ENCODE assay signal across 20 cellular contexts in the genomic region with DNA sequence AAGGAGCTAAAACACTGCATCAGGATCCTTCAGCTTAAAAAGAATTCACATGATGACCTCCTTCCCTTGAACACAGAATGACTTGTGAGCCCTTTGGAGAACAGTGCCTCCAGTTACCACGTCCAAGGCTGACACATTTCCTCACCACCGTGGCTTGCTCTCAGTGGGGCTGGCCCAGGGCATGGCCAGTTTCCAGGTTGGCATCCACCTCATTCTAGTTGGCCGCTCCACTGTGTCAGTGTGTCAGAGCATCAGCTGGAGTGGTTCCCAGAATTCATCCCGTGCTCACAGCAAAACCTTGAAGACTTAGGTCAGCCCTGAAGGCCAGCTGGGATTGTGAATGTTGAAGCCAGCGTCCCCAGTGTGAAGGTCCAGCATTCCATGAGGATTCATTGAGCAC.
DNase-seq lines count a peak whose midpoint lies in the region; ATAC-seq, FAIRE-seq and TF ChIP-seq lines count a peak whose summit lies in the region.
"Had no signal": no experiment of that assay in that cellular context is flagged by ENCODE, and none has a peak within 500 bp of the region (broad histone marks: within the 10 kb centered on the region; RNA-seq: fewer than 3 reads in every experiment).

No MANE protein-coding gene starts in this region.

- H3K27ac ChIP-seq in right lobe of liver (no peak overlapping the region), HepG2 (ENCODE audit: extremely low read length, insufficient read depth, low read length) (no peak overlapping the region), adrenal gland (no peak overlapping the region), left ventricle myocardium inferior (replicated peaks) (no peak overlapping the region), esophagus muscularis mucosa (replicated peaks in 1 of 4) (no peak overlapping the region)
- H3K27ac ChIP-seq: A549, brain microvascular endothelial cell, neural progenitor cell, Peyer's patch, vagina had no signal

- no TSS peak for BruUV-seq in HepG2 (replicated peaks; lab: Mats Ljungman, UMichigan)

- no peak overlapping the region for H3K4me2 ChIP-seq in HepG2 (ENCODE audit: low read depth, low read length)
- H3K4me2 ChIP-seq: A549, neural progenitor cell had no signal

- DNase-seq in right lobe of liver (peak; percentile 65 to 71 (median 69)), HepG2 (ENCODE audit: low spot score) (no peak), adrenal gland (peak; percentile 68 to 87 (median 80)), left ventricle myocardium inferior (peak; percentile 45), urothelium cell line (ENCODE audit: low spot score) (no peak), NCI-H1105 (lab: John Stamatoyannopoulos, UW) (no peak), GM19239 (ENCODE audit: insufficient read length, low spot score) (no peak), esophagus muscularis mucosa (ENCODE audit: extremely low spot score) (no peak)
- DNase-seq: activated CD8-positive, alpha-beta memory T cell treated with anti-CD3 and anti-CD28 coated beads, Interleukin-2, amount 10 ng/mL, durations not matched to agents 7 days and 5 days; brain microvascular endothelial cell; dermis blood vessel endothelial cell; mucosa of descending colon; NCI-H187 treated with DMSO at 0.1 percent for 48 hours; NCI-H226; Peyer's patch had no signal

- H3K4me3 ChIP-seq in right lobe of liver (no peak overlapping the region), HepG2 (replicated peaks in 1 of 3; ENCODE audit: insufficient read depth in 1 of 3, low read depth in 2 of 3, low read length in 3 of 3) (no peak overlapping the region), adrenal gland (no peak overlapping the region), left ventricle myocardium inferior (no peak overlapping the region), esophagus muscularis mucosa (no peak overlapping the region)
- H3K4me3 ChIP-seq: A549, mucosa of descending colon, neural progenitor cell, Peyer's patch, vagina had no signal

- no peak overlapping the region for H3K9ac ChIP-seq in HepG2 (ENCODE audit: insufficient read depth, low read depth, low read length)
- H3K9ac ChIP-seq: neural progenitor cell had no signal

- H2AFZ ChIP-seq in HepG2 (ENCODE audit: low read length): no peak overlapping the region
- H2AFZ ChIP-seq: neural progenitor cell had no signal

- TF ChIP-seq EP300 in HepG2 (IDR thresholded peaks at IDR 0.05; ENCODE audit: low read depth in 2 of 2, low read length in 2 of 2) (no peak), HepG2 (CRISPR knock-in tag; IDR thresholded peaks at IDR 0.05; ENCODE audit: borderline replicate concordance) (no peak), esophagus muscularis mucosa (IDR thresholded peaks at IDR 0.05) (no peak)

- ATAC-seq in right lobe of liver (peak in 2 of 4 donors; percentile 94), HepG2 (no peak)
- ATAC-seq: A549; activated CD8-positive, alpha-beta memory T cell treated with anti-CD3 and anti-CD28 coated beads, Interleukin-2, amount 10 ng/mL, durations not matched to agents 7 days and 5 days; mucosa of descending colon had no signal

- no peaks in the 10 kb centered on the region for H3K79me2 ChIP-seq in HepG2 (ENCODE audit: insufficient read depth, low read length)

- H3K9me3 ChIP-seq in right lobe of liver: no peaks in the 10 kb centered on the region
- H3K9me3 ChIP-seq in HepG2 (ENCODE audit: low read length): no peaks in the 10 kb centered on the region
- H3K9me3 ChIP-seq in adrenal gland (replicated peaks in 1 of 3): no peaks in the 10 kb centered on the region
- H3K9me3 ChIP-seq in left ventricle myocardium inferior (replicated peaks): no peaks in the 10 kb centered on the region
- no peaks in the 10 kb centered on the region for H3K9me3 ChIP-seq in esophagus muscularis mucosa
- H3K9me3 ChIP-seq: A549, mucosa of descending colon, Peyer's patch, vagina had no signal

- no peak for TF ChIP-seq POLR2A in right lobe of liver (IDR thresholded peaks at IDR 0.05)
- no peak for TF ChIP-seq POLR2A in HepG2 (IDR thresholded peaks at IDR 0.05; ENCODE audit: insufficient read depth in 1 of 2, low read depth in 2 of 2, low read length in 2 of 2)
- TF ChIP-seq POLR2A in adrenal gland (IDR thresholded peaks at IDR 0.05): no peak
- TF ChIP-seq POLR2A in esophagus muscularis mucosa (IDR thresholded peaks at IDR 0.05; ENCODE audit: low read depth): no peak

- in situ Hi-C loops in HepG2 (cut with HindIII; ENCODE audit: extremely low pct_ligation_motif_present, low pct_unique_long_range_greater_than_20kb): no loop called here

- TF ChIP-seq CTCF in right lobe of liver (IDR thresholded peaks at IDR 0.05) (no peak), HepG2 (CRISPR knock-in tag; IDR thresholded peaks at IDR 0.05) (no peak), adrenal gland (IDR thresholded peaks at IDR 0.05) (no peak), left ventricle myocardium inferior (IDR thresholded peaks at IDR 0.05; ENCODE audit: borderline replicate concordance) (no peak), esophagus muscularis mucosa (IDR thresholded peaks at IDR 0.05) (no peak)

- POLR2A ChIA-PET in HepG2 (lab: Yijun Ruan, JAX): no interaction called here

- H3K27me3 ChIP-seq in right lobe of liver (no peaks in the 10 kb centered on the region), HepG2 (ENCODE audit: control insufficient read depth in 1 of 2, insufficient read depth in 2 of 2, low read length in 2 of 2) (peaks cover 0 to 11% of the 10 kb centered on the region in 2 experiments; a peak in 1 of 5 replicates), adrenal gland (no peaks in the 10 kb centered on the region), left ventricle myocardium inferior (ENCODE audit: low read depth) (peaks cover 42% of the 10 kb centered on the region), esophagus muscularis mucosa (peaks cover 0 to 30% (median 0%) of the 10 kb centered on the region in 4 donors)
- H3K27me3 ChIP-seq: brain microvascular endothelial cell, neural progenitor cell, Peyer's patch, vagina had no signal

- intact Hi-C loops in right lobe of liver (cut with DNase I) (no loop called here), HepG2 (cut with micrococcal nuclease; ENCODE audit: unreplicated experiment) (no loop called here), adrenal gland (cut with DNase I) (no loop called here), left ventricle myocardium inferior (cut with micrococcal nuclease) (no loop called here), esophagus muscularis mucosa (cut with DNase I) (no loop called here)

- H3K4me1 ChIP-seq in right lobe of liver: no peaks in the 10 kb centered on the region
- no peaks in the 10 kb centered on the region for H3K4me1 ChIP-seq in HepG2 (ENCODE audit: insufficient read depth, low read length)
- H3K4me1 ChIP-seq in adrenal gland (replicated peaks in 1 of 2): no peaks in the 10 kb centered on the region
- no peaks in the 10 kb centered on the region for H3K4me1 ChIP-seq in left ventricle myocardium inferior
- no peaks in the 10 kb centered on the region for H3K4me1 ChIP-seq in esophagus muscularis mucosa
- H3K4me1 ChIP-seq: A549, Peyer's patch, vagina had no signal

- FAIRE-seq in HepG2 (lab: Jason Lieb, UNC) (no peak), urothelium cell line (lab: Jason Lieb, UNC) (peak; percentile 74), GM19239 (lab: Jason Lieb, UNC) (no peak)
- FAIRE-seq: A549, frontal cortex, H1 had no signal

- 39% methylated on average over 5 of the region's 5 CpGs for WGBS in right lobe of liver (ENCODE audit: insufficient coverage, low coverage, low lambda C conversion rate, missing lambda C conversion rate)
- under 1% methylated on average over 5 of the region's 5 CpGs for WGBS in HepG2 (ENCODE audit: low lambda C conversion rate)
- WGBS in adrenal gland, 4 donors: 35 to 44% (median 41%) methylated on average over 4 to 5 of the region's 5 CpGs
- 79% methylated on average over 5 of the region's 5 CpGs for WGBS in esophagus muscularis mucosa

- TF ChIP-seq RAD21 in HepG2 (CRISPR knock-in tag; IDR thresholded peaks at IDR 0.05): no peak

- CTCF ChIA-PET in HepG2 (lab: Yijun Ruan, JAX; ENCODE audit: low intra/inter-chr PET ratio, low total read pairs): no interaction called here

- H4K20me1 ChIP-seq in HepG2 (ENCODE audit: insufficient read depth, low read length): no peaks in the 10 kb centered on the region

- H3K36me3 ChIP-seq in right lobe of liver (no peaks in the 10 kb centered on the region), HepG2 (replicated peaks in 1 of 2; ENCODE audit: control insufficient read depth in 1 of 2, insufficient read depth in 2 of 2, low read length in 2 of 2) (no peaks in the 10 kb centered on the region), adrenal gland (replicated peaks in 1 of 2) (no peaks in the 10 kb centered on the region), left ventricle myocardium inferior (no peaks in the 10 kb centered on the region), esophagus muscularis mucosa (no peaks in the 10 kb centered on the region)
- H3K36me3 ChIP-seq: brain microvascular endothelial cell, neural progenitor cell, Peyer's patch, vagina had no signal

TF ChIP-seq in HepG2, 621 proteins besides CTCF, POLR2A, EP300 and RAD21:
- TF ChIP-seq ZNF367 (CRISPR knock-in tag; IDR thresholded peaks at IDR 0.05; ENCODE audit: borderline replicate concordance): no peak
- TF ChIP-seq NFIB (CRISPR knock-in tag; IDR thresholded peaks at IDR 0.05; ENCODE audit: borderline replicate concordance): no peak
- no peak for TF ChIP-seq YEATS2 (CRISPR knock-in tag; IDR thresholded peaks at IDR 0.05; ENCODE audit: borderline replicate concordance)
- no peak for TF ChIP-seq CCAR2 (optimal IDR thresholded peaks at IDR 0.05; ENCODE audit: low read depth, low read length)
- TF ChIP-seq SAFB2 (CRISPR knock-in tag; IDR thresholded peaks at IDR 0.05; ENCODE audit: borderline replicate concordance, low read depth): no peak
- TF ChIP-seq ZBTB26 (CRISPR knock-in tag; IDR thresholded peaks at IDR 0.05; ENCODE audit: borderline replicate concordance): no peak
- no peak for TF ChIP-seq NFE2L2 (IDR thresholded peaks at IDR 0.05; ENCODE audit: low read length)

Comparison
In these comparisons a context has a peak if more than half of its experiments do, and no peak if none do; other contexts are left out.
1. DNase-seq: peak in right lobe of liver (3 of 3), adrenal gland (7 of 7) and left ventricle myocardium inferior (single experiment); none in HepG2 (single experiment), urothelium cell line (single experiment), NCI-H1105 (single experiment), GM19239 (single experiment) and esophagus muscularis mucosa (single experiment).